ENCODE assay signal across 1 cellular context in the genomic region with DNA sequence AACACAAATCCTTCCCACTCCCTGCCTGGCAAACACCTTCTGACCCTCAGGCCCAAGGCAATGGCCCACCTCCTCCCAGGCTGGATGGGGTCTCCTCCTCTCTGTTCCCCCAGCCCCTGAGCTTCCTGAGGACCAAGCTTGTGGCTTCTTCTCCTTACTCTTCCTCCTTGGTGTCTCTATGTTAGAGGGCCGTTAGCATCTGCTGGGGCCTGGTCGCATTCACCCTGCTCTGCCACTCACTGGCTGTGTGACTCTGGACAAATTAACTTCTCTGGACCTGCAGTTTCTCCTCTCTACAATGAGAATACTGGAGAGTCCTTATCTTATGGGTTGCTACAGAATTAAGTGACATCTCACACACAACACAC.
A peak's percentile ranks its signal among the peaks of the same experiment; 100 is the strongest.
TF ChIP-seq lines count a peak whose summit lies in the region.

No MANE protein-coding gene starts in this region.

TF ChIP-seq in HepG2, 621 proteins besides CTCF, POLR2A, EP300 and RAD21 (continued from another document and continues in another):
- TF ChIP-seq, protein P1, sequence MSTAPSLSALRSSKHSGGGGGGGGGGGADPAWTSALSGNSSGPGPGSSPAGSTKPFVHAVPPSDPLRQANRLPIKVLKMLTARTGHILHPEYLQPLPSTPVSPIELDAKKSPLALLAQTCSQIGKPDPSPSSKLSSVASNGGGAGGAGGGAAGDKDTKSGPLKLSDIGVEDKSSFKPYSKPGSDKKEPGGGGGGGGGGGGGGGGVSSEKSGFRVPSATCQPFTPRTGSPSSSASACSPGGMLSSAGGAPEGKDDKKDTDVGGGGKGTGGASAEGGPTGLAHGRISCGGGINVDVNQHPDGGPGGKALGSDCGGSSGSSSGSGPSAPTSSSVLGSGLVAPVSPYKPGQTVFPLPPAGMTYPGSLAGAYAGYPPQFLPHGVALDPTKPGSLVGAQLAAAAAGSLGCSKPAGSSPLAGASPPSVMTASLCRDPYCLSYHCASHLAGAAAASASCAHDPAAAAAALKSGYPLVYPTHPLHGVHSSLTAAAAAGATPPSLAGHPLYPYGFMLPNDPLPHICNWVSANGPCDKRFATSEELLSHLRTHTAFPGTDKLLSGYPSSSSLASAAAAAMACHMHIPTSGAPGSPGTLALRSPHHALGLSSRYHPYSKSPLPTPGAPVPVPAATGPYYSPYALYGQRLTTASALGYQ (CRISPR knock-in tag; IDR thresholded peaks at IDR 0.05): no peak
- no peak for TF ChIP-seq ZNF841 (CRISPR knock-in tag; IDR thresholded peaks at IDR 0.05; ENCODE audit: borderline replicate concordance)
- TF ChIP-seq HNF4G (IDR thresholded peaks at IDR 0.05; ENCODE audit: borderline replicate concordance, low read depth, low read length): no peak
- no peak for TF ChIP-seq HNF4G (CRISPR knock-in tag; IDR thresholded peaks at IDR 0.05; ENCODE audit: borderline replicate concordance, low read depth)
- no peak for TF ChIP-seq BCL6 (CRISPR knock-in tag; IDR thresholded peaks at IDR 0.05)
- no peak for TF ChIP-seq NR2F2 (IDR thresholded peaks at IDR 0.05; ENCODE audit: borderline replicate concordance, low read depth)
- TF ChIP-seq CCDC6 (CRISPR knock-in tag; IDR thresholded peaks at IDR 0.05): no peak
- TF ChIP-seq FOXA1 (IDR thresholded peaks at IDR 0.05): no peak
- TF ChIP-seq FOXA1 (CRISPR knock-in tag; IDR thresholded peaks at IDR 0.05): no peak
- no peak for TF ChIP-seq ATF7-NPFF (CRISPR knock-in tag; IDR thresholded peaks at IDR 0.05; ENCODE audit: low read depth)
- TF ChIP-seq, protein P2, sequence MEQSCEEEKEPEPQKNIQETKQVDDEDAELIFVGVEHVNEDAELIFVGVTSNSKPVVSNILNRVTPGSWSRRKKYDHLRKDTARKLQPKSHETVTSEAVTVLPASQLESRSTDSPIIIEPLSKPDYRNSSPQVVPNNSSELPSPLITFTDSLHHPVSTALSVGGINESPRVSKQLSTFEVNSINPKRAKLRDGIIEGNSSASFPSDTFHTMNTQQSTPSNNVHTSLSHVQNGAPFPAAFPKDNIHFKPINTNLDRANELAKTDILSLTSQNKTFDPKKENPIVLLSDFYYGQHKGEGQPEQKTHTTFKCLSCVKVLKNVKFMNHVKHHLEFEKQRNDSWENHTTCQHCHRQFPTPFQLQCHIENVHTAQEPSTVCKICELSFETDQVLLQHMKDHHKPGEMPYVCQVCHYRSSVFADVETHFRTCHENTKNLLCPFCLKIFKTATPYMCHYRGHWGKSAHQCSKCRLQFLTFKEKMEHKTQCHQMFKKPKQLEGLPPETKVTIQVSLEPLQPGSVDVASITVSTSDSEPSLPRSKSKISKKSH (CRISPR knock-in tag; IDR thresholded peaks at IDR 0.05; ENCODE audit: borderline replicate concordance): no peak
- TF ChIP-seq, protein P3, sequence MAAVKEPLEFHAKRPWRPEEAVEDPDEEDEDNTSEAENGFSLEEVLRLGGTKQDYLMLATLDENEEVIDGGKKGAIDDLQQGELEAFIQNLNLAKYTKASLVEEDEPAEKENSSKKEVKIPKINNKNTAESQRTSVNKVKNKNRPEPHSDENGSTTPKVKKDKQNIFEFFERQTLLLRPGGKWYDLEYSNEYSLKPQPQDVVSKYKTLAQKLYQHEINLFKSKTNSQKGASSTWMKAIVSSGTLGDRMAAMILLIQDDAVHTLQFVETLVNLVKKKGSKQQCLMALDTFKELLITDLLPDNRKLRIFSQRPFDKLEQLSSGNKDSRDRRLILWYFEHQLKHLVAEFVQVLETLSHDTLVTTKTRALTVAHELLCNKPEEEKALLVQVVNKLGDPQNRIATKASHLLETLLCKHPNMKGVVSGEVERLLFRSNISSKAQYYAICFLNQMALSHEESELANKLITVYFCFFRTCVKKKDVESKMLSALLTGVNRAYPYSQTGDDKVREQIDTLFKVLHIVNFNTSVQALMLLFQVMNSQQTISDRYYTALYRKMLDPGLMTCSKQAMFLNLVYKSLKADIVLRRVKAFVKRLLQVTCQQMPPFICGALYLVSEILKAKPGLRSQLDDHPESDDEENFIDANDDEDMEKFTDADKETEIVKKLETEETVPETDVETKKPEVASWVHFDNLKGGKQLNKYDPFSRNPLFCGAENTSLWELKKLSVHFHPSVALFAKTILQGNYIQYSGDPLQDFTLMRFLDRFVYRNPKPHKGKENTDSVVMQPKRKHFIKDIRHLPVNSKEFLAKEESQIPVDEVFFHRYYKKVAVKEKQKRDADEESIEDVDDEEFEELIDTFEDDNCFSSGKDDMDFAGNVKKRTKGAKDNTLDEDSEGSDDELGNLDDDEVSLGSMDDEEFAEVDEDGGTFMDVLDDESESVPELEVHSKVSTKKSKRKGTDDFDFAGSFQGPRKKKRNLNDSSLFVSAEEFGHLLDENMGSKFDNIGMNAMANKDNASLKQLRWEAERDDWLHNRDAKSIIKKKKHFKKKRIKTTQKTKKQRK (IDR thresholded peaks at IDR 0.05; ENCODE audit: low read length): no peak
- TF ChIP-seq YEATS4 (CRISPR knock-in tag; IDR thresholded peaks at IDR 0.05; ENCODE audit: borderline replicate concordance): no peak; the same call in 1 of the 2 replicates
- no peak for TF ChIP-seq TOE1 (CRISPR knock-in tag; IDR thresholded peaks at IDR 0.05)
- no peak for TF ChIP-seq SRF (IDR thresholded peaks at IDR 0.05; ENCODE audit: low read depth, low read length)
- TF ChIP-seq ZNF124 (CRISPR knock-in tag; IDR thresholded peaks at IDR 0.05): no peak
- TF ChIP-seq, protein P4, sequence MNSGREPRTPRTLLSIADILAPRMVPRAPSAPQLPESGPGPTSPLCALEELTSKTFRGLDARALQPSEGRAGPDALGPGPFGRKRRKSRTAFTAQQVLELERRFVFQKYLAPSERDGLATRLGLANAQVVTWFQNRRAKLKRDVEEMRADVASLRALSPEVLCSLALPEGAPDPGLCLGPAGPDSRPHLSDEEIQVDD (CRISPR knock-in tag; IDR thresholded peaks at IDR 0.05; ENCODE audit: borderline replicate concordance): 0 out of 2 replicates have a peak, but pooled peaks have one; percentile 13
- no peak for TF ChIP-seq TP53 (CRISPR knock-in tag; conservative IDR thresholded peaks at IDR 0.05)
- TF ChIP-seq ZC3H4 (CRISPR knock-in tag; IDR thresholded peaks at IDR 0.05; ENCODE audit: borderline replicate concordance): no peak; the same call in 1 of the 2 replicates
- TF ChIP-seq, protein P5, sequence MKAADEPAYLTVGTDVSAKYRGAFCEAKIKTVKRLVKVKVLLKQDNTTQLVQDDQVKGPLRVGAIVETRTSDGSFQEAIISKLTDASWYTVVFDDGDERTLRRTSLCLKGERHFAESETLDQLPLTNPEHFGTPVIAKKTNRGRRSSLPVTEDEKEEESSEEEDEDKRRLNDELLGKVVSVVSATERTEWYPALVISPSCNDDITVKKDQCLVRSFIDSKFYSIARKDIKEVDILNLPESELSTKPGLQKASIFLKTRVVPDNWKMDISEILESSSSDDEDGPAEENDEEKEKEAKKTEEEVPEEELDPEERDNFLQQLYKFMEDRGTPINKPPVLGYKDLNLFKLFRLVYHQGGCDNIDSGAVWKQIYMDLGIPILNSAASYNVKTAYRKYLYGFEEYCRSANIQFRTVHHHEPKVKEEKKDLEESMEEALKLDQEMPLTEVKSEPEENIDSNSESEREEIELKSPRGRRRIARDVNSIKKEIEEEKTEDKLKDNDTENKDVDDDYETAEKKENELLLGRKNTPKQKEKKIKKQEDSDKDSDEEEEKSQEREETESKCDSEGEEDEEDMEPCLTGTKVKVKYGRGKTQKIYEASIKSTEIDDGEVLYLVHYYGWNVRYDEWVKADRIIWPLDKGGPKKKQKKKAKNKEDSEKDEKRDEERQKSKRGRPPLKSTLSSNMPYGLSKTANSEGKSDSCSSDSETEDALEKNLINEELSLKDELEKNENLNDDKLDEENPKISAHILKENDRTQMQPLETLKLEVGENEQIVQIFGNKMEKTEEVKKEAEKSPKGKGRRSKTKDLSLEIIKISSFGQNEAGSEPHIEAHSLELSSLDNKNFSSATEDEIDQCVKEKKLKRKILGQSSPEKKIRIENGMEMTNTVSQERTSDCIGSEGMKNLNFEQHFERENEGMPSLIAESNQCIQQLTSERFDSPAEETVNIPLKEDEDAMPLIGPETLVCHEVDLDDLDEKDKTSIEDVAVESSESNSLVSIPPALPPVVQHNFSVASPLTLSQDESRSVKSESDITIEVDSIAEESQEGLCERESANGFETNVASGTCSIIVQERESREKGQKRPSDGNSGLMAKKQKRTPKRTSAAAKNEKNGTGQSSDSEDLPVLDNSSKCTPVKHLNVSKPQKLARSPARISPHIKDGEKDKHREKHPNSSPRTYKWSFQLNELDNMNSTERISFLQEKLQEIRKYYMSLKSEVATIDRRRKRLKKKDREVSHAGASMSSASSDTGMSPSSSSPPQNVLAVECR (CRISPR knock-in tag; IDR thresholded peaks at IDR 0.05; ENCODE audit: borderline replicate concordance): no peak
- no peak for TF ChIP-seq RXRA (CRISPR knock-in tag; IDR thresholded peaks at IDR 0.05)
- TF ChIP-seq ZNF616 (CRISPR knock-in tag; IDR thresholded peaks at IDR 0.05; ENCODE audit: low read depth): no peak
- peak; percentile 20 for TF ChIP-seq ZFX (CRISPR knock-in tag; IDR thresholded peaks at IDR 0.05; ENCODE audit: low read depth)
- TF ChIP-seq ZNF883 (CRISPR knock-in tag; IDR thresholded peaks at IDR 0.05; ENCODE audit: not compliant biosample characterization): no peak
- no peak for TF ChIP-seq POLR2AphosphoS2 (IDR thresholded peaks at IDR 0.05; ENCODE audit: low read depth, low read length)
- TF ChIP-seq, protein P6, sequence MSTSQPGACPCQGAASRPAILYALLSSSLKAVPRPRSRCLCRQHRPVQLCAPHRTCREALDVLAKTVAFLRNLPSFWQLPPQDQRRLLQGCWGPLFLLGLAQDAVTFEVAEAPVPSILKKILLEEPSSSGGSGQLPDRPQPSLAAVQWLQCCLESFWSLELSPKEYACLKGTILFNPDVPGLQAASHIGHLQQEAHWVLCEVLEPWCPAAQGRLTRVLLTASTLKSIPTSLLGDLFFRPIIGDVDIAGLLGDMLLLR (CRISPR knock-in tag; IDR thresholded peaks at IDR 0.05): no peak
- TF ChIP-seq DMAP1 (CRISPR knock-in tag; IDR thresholded peaks at IDR 0.05): no peak
- TF ChIP-seq ZNF264 (CRISPR knock-in tag; IDR thresholded peaks at IDR 0.05): no peak; the same call in 1 of the 2 replicates
- TF ChIP-seq ZNF761 (CRISPR knock-in tag; conservative IDR thresholded peaks at IDR 0.05): no peak
- no peak for TF ChIP-seq ZBTB20 (CRISPR knock-in tag; IDR thresholded peaks at IDR 0.05; ENCODE audit: borderline replicate concordance, low read depth)
- TF ChIP-seq FOXO1 (CRISPR knock-in tag; IDR thresholded peaks at IDR 0.05): no peak
- TF ChIP-seq DNMT3B (CRISPR knock-in tag; conservative IDR thresholded peaks at IDR 0.05): no peak
- TF ChIP-seq, protein P7, sequence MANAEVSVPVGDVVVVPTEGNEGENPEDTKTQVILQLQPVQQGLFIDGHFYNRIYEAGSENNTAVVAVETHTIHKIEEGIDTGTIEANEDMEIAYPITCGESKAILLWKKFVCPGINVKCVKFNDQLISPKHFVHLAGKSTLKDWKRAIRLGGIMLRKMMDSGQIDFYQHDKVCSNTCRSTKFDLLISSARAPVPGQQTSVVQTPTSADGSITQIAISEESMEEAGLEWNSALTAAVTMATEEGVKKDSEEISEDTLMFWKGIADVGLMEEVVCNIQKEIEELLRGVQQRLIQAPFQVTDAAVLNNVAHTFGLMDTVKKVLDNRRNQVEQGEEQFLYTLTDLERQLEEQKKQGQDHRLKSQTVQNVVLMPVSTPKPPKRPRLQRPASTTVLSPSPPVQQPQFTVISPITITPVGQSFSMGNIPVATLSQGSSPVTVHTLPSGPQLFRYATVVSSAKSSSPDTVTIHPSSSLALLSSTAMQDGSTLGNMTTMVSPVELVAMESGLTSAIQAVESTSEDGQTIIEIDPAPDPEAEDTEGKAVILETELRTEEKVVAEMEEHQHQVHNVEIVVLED (CRISPR knock-in tag; IDR thresholded peaks at IDR 0.05; ENCODE audit: borderline replicate concordance): no peak
- TF ChIP-seq, protein P8, sequence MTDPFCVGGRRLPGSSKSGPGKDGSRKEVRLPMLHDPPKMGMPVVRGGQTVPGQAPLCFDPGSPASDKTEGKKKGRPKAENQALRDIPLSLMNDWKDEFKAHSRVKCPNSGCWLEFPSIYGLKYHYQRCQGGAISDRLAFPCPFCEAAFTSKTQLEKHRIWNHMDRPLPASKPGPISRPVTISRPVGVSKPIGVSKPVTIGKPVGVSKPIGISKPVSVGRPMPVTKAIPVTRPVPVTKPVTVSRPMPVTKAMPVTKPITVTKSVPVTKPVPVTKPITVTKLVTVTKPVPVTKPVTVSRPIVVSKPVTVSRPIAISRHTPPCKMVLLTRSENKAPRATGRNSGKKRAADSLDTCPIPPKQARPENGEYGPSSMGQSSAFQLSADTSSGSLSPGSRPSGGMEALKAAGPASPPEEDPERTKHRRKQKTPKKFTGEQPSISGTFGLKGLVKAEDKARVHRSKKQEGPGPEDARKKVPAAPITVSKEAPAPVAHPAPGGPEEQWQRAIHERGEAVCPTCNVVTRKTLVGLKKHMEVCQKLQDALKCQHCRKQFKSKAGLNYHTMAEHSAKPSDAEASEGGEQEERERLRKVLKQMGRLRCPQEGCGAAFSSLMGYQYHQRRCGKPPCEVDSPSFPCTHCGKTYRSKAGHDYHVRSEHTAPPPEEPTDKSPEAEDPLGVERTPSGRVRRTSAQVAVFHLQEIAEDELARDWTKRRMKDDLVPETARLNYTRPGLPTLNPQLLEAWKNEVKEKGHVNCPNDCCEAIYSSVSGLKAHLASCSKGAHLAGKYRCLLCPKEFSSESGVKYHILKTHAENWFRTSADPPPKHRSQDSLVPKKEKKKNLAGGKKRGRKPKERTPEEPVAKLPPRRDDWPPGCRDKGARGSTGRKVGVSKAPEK (CRISPR knock-in tag; IDR thresholded peaks at IDR 0.05; ENCODE audit: borderline replicate concordance): no peak
- no peak for TF ChIP-seq ZNF160 (CRISPR knock-in tag; IDR thresholded peaks at IDR 0.05)
- TF ChIP-seq ZFP90 (CRISPR knock-in tag; IDR thresholded peaks at IDR 0.05; ENCODE audit: borderline replicate concordance): no peak
- no peak for TF ChIP-seq CEBPB (IDR thresholded peaks at IDR 0.05; ENCODE audit: borderline replicate concordance, low read depth, low read length)
- no peak for TF ChIP-seq ZNF451 (CRISPR knock-in tag; IDR thresholded peaks at IDR 0.05)
- 0 out of 4 replicates have a peak, but pooled peaks of 1 of the 2 experiments have one; percentile 3 for TF ChIP-seq NR2F1 (CRISPR knock-in tag; IDR thresholded peaks at IDR 0.05)
- TF ChIP-seq ZSCAN21 (CRISPR knock-in tag; IDR thresholded peaks at IDR 0.05; ENCODE audit: borderline replicate concordance): 0 out of 2 replicates have a peak, but pooled peaks have one; percentile 10
- TF ChIP-seq ZNF775 (CRISPR knock-in tag; IDR thresholded peaks at IDR 0.05; ENCODE audit: borderline replicate concordance): 0 out of 2 replicates have a peak, but pooled peaks have one; percentile 14
- TF ChIP-seq ZFP36L1 (CRISPR knock-in tag; IDR thresholded peaks at IDR 0.05): no peak; the same call in 1 of the 2 replicates
- no peak for TF ChIP-seq ZNF780A (CRISPR knock-in tag; IDR thresholded peaks at IDR 0.05)
- TF ChIP-seq ZFP82 (CRISPR knock-in tag; IDR thresholded peaks at IDR 0.05; ENCODE audit: borderline replicate concordance): peak; percentile 32; the same call in 1 of the 2 replicates
